In genomic region chr5:139666551-139666950, GRCh38 we compare ENCODE assay signal across 12 cellular contexts. TPM values are rescaled to one million over a fixed set of nuclear protein-coding genes. Genes with fewer than 3 reads are reported as not detected.
A peak's percentile ranks its signal among the peaks of the same experiment; 100 is the strongest.
DNase-seq lines count a peak whose midpoint lies in the region; ATAC-seq and TF ChIP-seq lines count a peak whose summit lies in the region.
"Had no signal": no experiment of that assay in that cellular context is flagged by ENCODE, and none has a peak within 500 bp of the region (broad histone marks: within the 10 kb centered on the region; RNA-seq: fewer than 3 reads in every experiment).

No MANE protein-coding gene starts in this region.

- peak overlapping the region; percentile 87; the same call in 1 of the 2 replicates for H3K4me2 ChIP-seq in HCT116 (ENCODE audit: low read length)

- H3K27me3 Mint-ChIP-seq in nephron (ENCODE audit: low read depth): no peaks in the 10 kb centered on the region
- H3K27me3 Mint-ChIP-seq: activated CD4-positive, alpha-beta T cell treated with anti-CD3 and anti-CD28 coated beads, Interleukin-2, amount 10 ng/mL, durations not matched to agents 7 days and 5 days had no signal

- intact Hi-C loops in A673 (cut with micrococcal nuclease; ENCODE audit: unreplicated experiment) (no loop called here), HCT116 (cut with micrococcal nuclease) (no loop called here)

- H3K9me3 ChIP-seq in A673 (ENCODE audit: low read depth, low read length, poor library complexity, severe bottlenecking) (no peaks in the 10 kb centered on the region), HCT116 (ENCODE audit: control insufficient read depth in 1 of 2, insufficient read depth in 1 of 2, low read depth in 1 of 2, low read length in 2 of 2) (no peaks in the 10 kb centered on the region), WERI-Rb-1 (ENCODE audit: severe bottlenecking) (no peaks in the 10 kb centered on the region)

- DNase-seq in A673 (ENCODE audit: low spot score) (no peak), HCT116 (ENCODE audit: low read depth, low spot score) (no peak), caudate nucleus (lab: John Stamatoyannopoulos, UW) (peak in 1 of 61 donors; percentile 18), DMS 273 (lab: John Stamatoyannopoulos, UW; ENCODE audit: unreplicated experiment) (no peak), WERI-Rb-1 (no peak)
- no peak for DNase-seq in activated CD4-positive, CD25-positive, alpha-beta regulatory T cell (lab: John Stamatoyannopoulos, UW)
- DNase-seq: activated CD4-positive, alpha-beta T cell treated with anti-CD3 and anti-CD28 coated beads, Interleukin-2, amount 10 ng/mL, durations not matched to agents 7 days and 5 days; amniotic stem cell; SHP77 treated with DMSO at 0.1 percent for 48 hours; small intestine had no signal

- H3K36me3 Mint-ChIP-seq in nephron (ENCODE audit: low read depth): no peaks in the 10 kb centered on the region

- no TSS peak for BruUV-seq in A673 (replicated peaks; lab: Mats Ljungman, UMichigan)
- no TSS peak for BruUV-seq in HCT116 (replicated peaks; lab: Mats Ljungman, UMichigan)

- H2AFZ ChIP-seq in HCT116 (ENCODE audit: low read depth, low read length, poor library complexity, severe bottlenecking): no peak overlapping the region

- H3K27ac Mint-ChIP-seq in nephron: peak overlapping the region; percentile 78 to 99 (median 83)
- H3K27ac Mint-ChIP-seq: activated CD4-positive, alpha-beta T cell treated with anti-CD3 and anti-CD28 coated beads, Interleukin-2, amount 10 ng/mL, durations not matched to agents 7 days and 5 days had no signal

- POLR2A ChIA-PET in A673 (lab: Charles Lee; ENCODE audit: low non-redundant PET): interaction anchor here (0.5 kb wide), 1 partner anchor 270 kb away, joined by 5 read pairs; no protein-coding TSS in a partner anchor
- POLR2A ChIA-PET in HCT116 (lab: Charles Lee): interaction anchor here (0.8 to 1.5 kb wide), 2 partner anchors 8 to 15 kb away, joined by 3 to 4 read pairs; no protein-coding TSS in a partner anchor

- no peaks in the 10 kb centered on the region for H3K36me3 ChIP-seq in A673 (ENCODE audit: insufficient read depth, low read length, poor library complexity, severe bottlenecking)
- peaks cover 0 to 4% of the 10 kb centered on the region in 2 experiments; a peak in 1 of 4 replicates for H3K36me3 ChIP-seq in HCT116 (ENCODE audit: control insufficient read depth in 1 of 2, insufficient read depth in 2 of 2, low read length in 2 of 2)
- peaks cover 38% of the 10 kb centered on the region for H3K36me3 ChIP-seq in WERI-Rb-1

- TF ChIP-seq CTCF in A673 (conservative IDR thresholded peaks at IDR 0.05; ENCODE audit: low read depth, low read length): no peak
- no peak for TF ChIP-seq CTCF in HCT116 (IDR thresholded peaks at IDR 0.05 in 2 of 3, conservative IDR thresholded peaks at IDR 0.05 in 1 of 3; ENCODE audit: borderline replicate concordance in 1 of 3, insufficient read depth in 1 of 3, low read depth in 2 of 3, low read length in 2 of 3)
- TF ChIP-seq CTCF in nephron (IDR thresholded peaks at IDR 0.05; ENCODE audit: unreplicated experiment in 3 of 3): no peak
- TF ChIP-seq CTCF in WERI-Rb-1 (IDR thresholded peaks at IDR 0.05; ENCODE audit: low read depth, low read length): no peak

- CTCF ChIA-PET in A673 (lab: Charles Lee) (no interaction called here), HCT116 (lab: Charles Lee) (no interaction called here)

- RAD21 ChIA-PET in HCT116 (lab: Charles Lee; ENCODE audit: low non-redundant PET in 1 of 2, low total read pairs in 2 of 2, uncharacterized antibody in 2 of 2, unreplicated experiment in 2 of 2): no interaction called here

- no peaks in the 10 kb centered on the region for H4K20me1 ChIP-seq in HCT116 (ENCODE audit: insufficient read depth)

- H3K9ac ChIP-seq in HCT116 (ENCODE audit: low read length): no peak overlapping the region

- H3K4me1 ChIP-seq in A673 (ENCODE audit: insufficient read depth, low read length, poor library complexity, severe bottlenecking) (peaks cover 75% of the 10 kb centered on the region), HCT116 (ENCODE audit: control insufficient read depth in 1 of 2, insufficient read depth in 2 of 2, low read length in 2 of 2) (peaks cover 55 to 71% of the 10 kb centered on the region in 2 experiments)

- H3K9me2 ChIP-seq in HCT116 (ENCODE audit: insufficient read depth): no peaks in the 10 kb centered on the region

- H3K4me3 ChIP-seq in A673 (ENCODE audit: low read depth, low read length, poor library complexity, severe bottlenecking) (no peak overlapping the region), HCT116 (replicated peaks in 1 of 2; ENCODE audit: low read depth in 1 of 2, low read length in 2 of 2) (no peak overlapping the region), WERI-Rb-1 (ENCODE audit: low read depth, low read length) (no peak overlapping the region)

- H3K27ac ChIP-seq in A673 (ENCODE audit: low read depth, low read length, poor library complexity, severe bottlenecking) (peak overlapping the region; percentile 8), HCT116 (ENCODE audit: low read depth, low read length) (peak overlapping the region; percentile 79; the same call in 1 of the 2 replicates), caudate nucleus (ENCODE audit: low read depth, low read length) (peak overlapping the region; percentile 95), WERI-Rb-1 (no peak overlapping the region)

- no peak for TF ChIP-seq RAD21 in HCT116 (IDR thresholded peaks at IDR 0.05; ENCODE audit: low read depth)

- H3K4me1 Mint-ChIP-seq in nephron: peaks cover 69% of the 10 kb centered on the region

- H3K9me3 Mint-ChIP-seq in nephron: no peaks in the 10 kb centered on the region
- H3K9me3 Mint-ChIP-seq: activated CD4-positive, alpha-beta T cell treated with anti-CD3 and anti-CD28 coated beads, Interleukin-2, amount 10 ng/mL, durations not matched to agents 7 days and 5 days had no signal

- H3K27me3 ChIP-seq in A673 (replicated peaks; ENCODE audit: insufficient read depth, low read depth, low read length, poor library complexity) (no peaks in the 10 kb centered on the region), HCT116 (ENCODE audit: insufficient read depth, low read length) (no peaks in the 10 kb centered on the region), WERI-Rb-1 (ENCODE audit: insufficient read depth, low read depth, severe bottlenecking) (no peaks in the 10 kb centered on the region)

- no peak for ATAC-seq in HCT116
- no peak for ATAC-seq in HG03039 (IDR thresholded peaks at IDR 0.05; ENCODE audit: unreplicated experiment)

- H3K4me3 Mint-ChIP-seq in nephron: peak overlapping the region in 2 of 3 experiments; percentile 38 to 50
- H3K4me3 Mint-ChIP-seq: activated CD4-positive, alpha-beta T cell treated with anti-CD3 and anti-CD28 coated beads, Interleukin-2, amount 10 ng/mL, durations not matched to agents 7 days and 5 days had no signal

- TF ChIP-seq POLR2A in HCT116 (IDR thresholded peaks at IDR 0.05; ENCODE audit: borderline replicate concordance, extremely low read depth, insufficient read depth, insufficient read length): no peak

- H3K79me2 ChIP-seq in HCT116 (ENCODE audit: insufficient read depth, low read length): peaks cover 98% of the 10 kb centered on the region

TF ChIP-seq in HCT116, 20 proteins besides CTCF, POLR2A, EP300 and RAD21:
- no peak for TF ChIP-seq ZFX (IDR thresholded peaks at IDR 0.05)
- TF ChIP-seq MAX (IDR thresholded peaks at IDR 0.05): no peak
- no peak for TF ChIP-seq ATF3 (IDR thresholded peaks at IDR 0.05)
- no peak for TF ChIP-seq SRF (IDR thresholded peaks at IDR 0.05; ENCODE audit: low read depth)
- TF ChIP-seq YY1 (IDR thresholded peaks at IDR 0.05; ENCODE audit: extremely low read depth, insufficient replicate concordance, low read depth, low read length): no peak
- TF ChIP-seq JUND (IDR thresholded peaks at IDR 0.05): no peak
- no peak for TF ChIP-seq EZH2phosphoT487 (IDR thresholded peaks at IDR 0.05; ENCODE audit: borderline replicate concordance)
- TF ChIP-seq SP1 (IDR thresholded peaks at IDR 0.05; ENCODE audit: low read depth): no peak
- TF ChIP-seq EZH2 (IDR thresholded peaks at IDR 0.05): no peak
- no peak for TF ChIP-seq POLR2AphosphoS5 (IDR thresholded peaks at IDR 0.05; ENCODE audit: low read depth, low read length)
- no peak for TF ChIP-seq EGR1 (IDR thresholded peaks at IDR 0.05; ENCODE audit: low read depth)

RNA-seq across cellular contexts. Expression of gene CXXC5, which starts 18.4 kb away (rescaled TPM):
- total RNA-seq in A673 (2021) (56.4 and 57.2 TPM in 2 replicates), HCT116 (2021; ENCODE audit: unreplicated experiment) (43.1 TPM)
- polyA plus RNA-seq in HCT116 (2012): 34.4 and 46.2 TPM in 2 replicates
